ENCODE assay signal across 10 cellular contexts in the genomic region with DNA sequence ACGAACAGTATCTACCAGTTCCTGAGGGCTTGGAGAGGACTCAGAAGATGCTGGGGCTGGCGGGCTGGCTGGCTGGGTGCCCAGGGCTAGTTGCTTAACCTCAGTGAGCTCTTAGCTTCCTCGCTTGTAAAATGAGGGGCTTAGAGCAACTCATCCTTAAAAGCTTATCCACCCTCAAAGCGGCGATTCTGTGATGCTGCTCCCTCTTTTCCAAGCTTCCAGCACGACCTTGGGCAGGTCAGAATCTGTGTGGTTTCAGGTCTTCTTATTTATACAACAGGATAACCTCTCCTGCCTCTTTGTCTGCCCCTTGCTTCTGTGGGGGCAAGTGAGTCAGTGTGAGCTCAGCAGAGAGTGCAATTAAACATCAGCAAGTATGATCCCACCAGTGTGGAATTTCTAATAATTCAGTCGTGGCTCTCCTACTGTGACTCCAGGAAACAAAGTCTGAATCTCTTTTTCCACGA.
DNase-seq lines count a peak whose midpoint lies in the region; ATAC-seq and TF ChIP-seq lines count a peak whose summit lies in the region.
"Had no signal": no experiment of that assay in that cellular context is flagged by ENCODE, and none has a peak within 500 bp of the region (broad histone marks: within the 10 kb centered on the region; RNA-seq: fewer than 3 reads in every experiment).

No MANE protein-coding gene starts in this region.

- H2BK5ac ChIP-seq in trophoblast cell (ENCODE audit: low read depth, low read length, poor library complexity) = no peak overlapping the region

- CTCF ChIA-PET in Calu3 (lab: Charles Lee) (no interaction called here), Caco-2 (lab: Charles Lee) (no interaction called here)

- H3K27ac Mint-ChIP-seq in Calu3 (ENCODE audit: unreplicated experiment) (no peak overlapping the region), Caco-2 (ENCODE audit: unreplicated experiment) (no peak overlapping the region)
- H3K27ac Mint-ChIP-seq: activated naive CD8-positive, alpha-beta T cell treated with anti-CD3 and anti-CD28 coated beads, Interleukin-2, amount 10 ng/mL, durations not matched to agents 7 days and 5 days had no signal

- H3K9me3 ChIP-seq in trophoblast cell (ENCODE audit: insufficient read depth, low read depth, low read length) = no peaks in the 10 kb centered on the region
- H3K9me3 ChIP-seq in Caco-2 = no peaks in the 10 kb centered on the region

- TF ChIP-seq CTCF in Calu3 (IDR thresholded peaks at IDR 0.05; ENCODE audit: unreplicated experiment) (no peak), Caco-2 (IDR thresholded peaks at IDR 0.05; ENCODE audit: insufficient read depth in 1 of 2, low read depth in 1 of 2, low read length in 1 of 2, severe bottlenecking in 1 of 2, unreplicated experiment in 1 of 2) (no peak)

- H3K27me3 Mint-ChIP-seq in Calu3 (ENCODE audit: unreplicated experiment) (peaks cover 4% of the 10 kb centered on the region), Caco-2 (ENCODE audit: insufficient read depth, unreplicated experiment) (peaks cover 4% of the 10 kb centered on the region)
- H3K27me3 Mint-ChIP-seq: activated naive CD8-positive, alpha-beta T cell treated with anti-CD3 and anti-CD28 coated beads, Interleukin-2, amount 10 ng/mL, durations not matched to agents 7 days and 5 days had no signal

- no peak overlapping the region for H4K8ac ChIP-seq in trophoblast cell (ENCODE audit: low read depth, low read length)

- POLR2A ChIA-PET in Caco-2 (lab: Charles Lee) = no interaction called here

- no peak overlapping the region for H3K4ac ChIP-seq in trophoblast cell (ENCODE audit: low read depth, low read length)

- no peak overlapping the region for H3K27ac ChIP-seq in trophoblast cell (ENCODE audit: low read depth, low read length)

- H3K27me3 ChIP-seq in trophoblast cell (ENCODE audit: insufficient read depth, low read length) = no peaks in the 10 kb centered on the region
- no peaks in the 10 kb centered on the region for H3K27me3 ChIP-seq in Caco-2 (replicated peaks; ENCODE audit: control insufficient read depth, insufficient read depth, low read length)

- H3K9ac ChIP-seq in trophoblast cell (ENCODE audit: low read length) = no peak overlapping the region

- H3K79me1 ChIP-seq in trophoblast cell (ENCODE audit: low read length) = no peaks in the 10 kb centered on the region

- H3K4me3 ChIP-seq in trophoblast cell (ENCODE audit: low read depth, low read length) (no peak overlapping the region), Caco-2 (ENCODE audit: low read depth, low read length) (no peak overlapping the region)

- no peak overlapping the region for H4K91ac ChIP-seq in trophoblast cell (ENCODE audit: low read depth, low read length)

- H3K14ac ChIP-seq in trophoblast cell (ENCODE audit: low read length) = no peak overlapping the region

- no peak for ATAC-seq in HG03520 (IDR thresholded peaks at IDR 0.05; ENCODE audit: unreplicated experiment)

- peaks cover 8% of the 10 kb centered on the region for H3K4me1 Mint-ChIP-seq in Calu3 (ENCODE audit: low read depth, unreplicated experiment)
- no peaks in the 10 kb centered on the region for H3K4me1 Mint-ChIP-seq in Caco-2 (ENCODE audit: low read depth, unreplicated experiment)
- H3K4me1 Mint-ChIP-seq: activated naive CD8-positive, alpha-beta T cell treated with anti-CD3 and anti-CD28 coated beads, Interleukin-2, amount 10 ng/mL, durations not matched to agents 7 days and 5 days had no signal

- no peak overlapping the region for H3K18ac ChIP-seq in trophoblast cell (ENCODE audit: low read length)

- H3K36me3 ChIP-seq in trophoblast cell (ENCODE audit: control insufficient read depth in 1 of 2, insufficient read depth in 2 of 2, low read length in 2 of 2) (no peaks in the 10 kb centered on the region), Caco-2 (ENCODE audit: control insufficient read depth, insufficient read depth, low read length) (no peaks in the 10 kb centered on the region)

- H3K4me3 Mint-ChIP-seq in Calu3 (ENCODE audit: low read depth, unreplicated experiment) (no peak overlapping the region), Caco-2 (ENCODE audit: unreplicated experiment) (no peak overlapping the region)
- H3K4me3 Mint-ChIP-seq: activated naive CD8-positive, alpha-beta T cell treated with anti-CD3 and anti-CD28 coated beads, Interleukin-2, amount 10 ng/mL, durations not matched to agents 7 days and 5 days had no signal

- H2AFZ ChIP-seq in trophoblast cell (ENCODE audit: insufficient read depth, low read length, poor library complexity) = no peak overlapping the region

- DNase-seq in Calu3 (peak; percentile 34), NCI-H1105 treated with DMSO at 0.1 percent for 48 hours (lab: John Stamatoyannopoulos, UW) (peak; percentile 47), dermis microvascular lymphatic vessel endothelial cell (ENCODE audit: low read depth in 2 of 2) (peak; percentile 84 to 94), trophoblast cell (no peak), DMS153 (lab: John Stamatoyannopoulos, UW) (no peak), amniotic stem cell (lab: John Stamatoyannopoulos, UW) (no peak), Caco-2 (no peak)
- DNase-seq: activated naive CD8-positive, alpha-beta T cell treated with anti-CD3 and anti-CD28 coated beads, Interleukin-2, amount 10 ng/mL, durations not matched to agents 7 days and 5 days; NCI-H446 had no signal

- peak overlapping the region; percentile 4 for H3K4me2 ChIP-seq in trophoblast cell (ENCODE audit: low read length)

- BruUV-seq in Calu3 (replicated peaks; lab: Mats Ljungman, UMichigan) (no TSS peak), Caco-2 (replicated peaks; lab: Mats Ljungman, UMichigan) (no TSS peak)

- H3K36me3 Mint-ChIP-seq in Calu3 (ENCODE audit: insufficient read depth, unreplicated experiment) = no peaks in the 10 kb centered on the region
- H3K36me3 Mint-ChIP-seq in Caco-2 (ENCODE audit: insufficient read depth, unreplicated experiment) = no peaks in the 10 kb centered on the region
- H3K36me3 Mint-ChIP-seq: activated naive CD8-positive, alpha-beta T cell treated with anti-CD3 and anti-CD28 coated beads, Interleukin-2, amount 10 ng/mL, durations not matched to agents 7 days and 5 days had no signal

- no peak overlapping the region for H2AK5ac ChIP-seq in trophoblast cell (ENCODE audit: low read length)

- H3K4me1 ChIP-seq in trophoblast cell (ENCODE audit: control insufficient read depth in 1 of 2, insufficient read depth in 2 of 2, low read length in 2 of 2) (peaks cover 0 to 3% of the 10 kb centered on the region in 2 experiments), Caco-2 (peaks cover 10% of the 10 kb centered on the region)

- no peak overlapping the region for H2BK12ac ChIP-seq in trophoblast cell (ENCODE audit: low read length)

- intact Hi-C loops in Calu3 (cut with micrococcal nuclease; ENCODE audit: unreplicated experiment) = no loop called here
- intact Hi-C loops in Caco-2 (cut with micrococcal nuclease; ENCODE audit: unreplicated experiment) = no loop called here

- H3K79me2 ChIP-seq in trophoblast cell (ENCODE audit: control insufficient read depth, insufficient read depth, low read length, poor library complexity) = no peaks in the 10 kb centered on the region

- H3K9me3 Mint-ChIP-seq in Calu3 (ENCODE audit: low read depth, unreplicated experiment) (peaks cover 2% of the 10 kb centered on the region), Caco-2 (ENCODE audit: unreplicated experiment) (peaks cover 2% of the 10 kb centered on the region)
- H3K9me3 Mint-ChIP-seq: activated naive CD8-positive, alpha-beta T cell treated with anti-CD3 and anti-CD28 coated beads, Interleukin-2, amount 10 ng/mL, durations not matched to agents 7 days and 5 days had no signal

- no peak overlapping the region for H3K23ac ChIP-seq in trophoblast cell (ENCODE audit: low read length)

- no peak overlapping the region for H2BK120ac ChIP-seq in trophoblast cell (ENCODE audit: insufficient read depth, low read length, poor library complexity)

- no CpG with 5 or more reads among the region's 8 CpGs for WGBS in trophoblast cell (ENCODE audit: extremely low coverage, insufficient coverage, insufficient read length)

- H4K12ac ChIP-seq in trophoblast cell (ENCODE audit: low read depth, low read length) = no peak overlapping the region

Comparison
In these comparisons a context has a peak if more than half of its experiments do, and no peak if none do; other contexts are left out.
1. DNase-seq: peak in Calu3 (single experiment), NCI-H1105 treated with DMSO at 0.1 percent for 48 hours (single experiment) and dermis microvascular lymphatic vessel endothelial cell (2 of 2); none in trophoblast cell (0 of 2), DMS153 (single experiment), amniotic stem cell (single experiment) and Caco-2 (0 of 2).